ENCODE assay signal across 1 cellular context in the genomic region with DNA sequence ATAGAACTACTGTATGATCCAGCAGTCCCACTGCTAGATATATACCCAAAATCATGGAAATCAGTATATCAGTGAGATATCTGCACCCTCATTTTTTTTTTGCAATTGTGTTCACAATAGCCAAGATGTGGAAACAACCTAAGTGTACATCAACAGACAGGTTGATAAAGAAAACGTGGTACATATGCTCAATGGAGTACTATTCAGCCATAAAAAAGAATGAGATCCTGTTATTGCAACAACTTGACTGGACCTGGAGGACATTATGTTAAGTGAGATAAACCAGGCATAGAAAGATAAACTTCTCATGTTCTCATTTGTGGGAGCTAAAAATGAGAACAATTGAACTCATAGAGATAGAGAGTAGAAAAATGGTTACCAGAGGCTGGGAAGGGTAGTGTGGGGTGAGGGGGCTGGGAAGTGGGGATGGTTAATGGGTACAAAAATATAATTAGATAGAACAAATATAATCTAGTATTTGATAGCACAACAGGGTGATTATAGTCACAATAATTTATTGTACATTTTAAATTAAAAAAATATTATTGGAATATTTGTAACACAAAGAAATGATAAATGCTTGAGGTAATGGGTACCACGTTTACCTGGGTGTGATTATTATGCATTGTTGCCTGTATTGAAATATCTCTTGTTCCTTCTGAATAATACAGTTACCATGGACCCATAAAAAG.
A peak's percentile ranks its signal among the peaks of the same experiment; 100 is the strongest.
TF ChIP-seq lines count a peak whose summit lies in the region.

No MANE protein-coding gene starts in this region.

TF ChIP-seq in K562, 482 proteins besides CTCF, POLR2A, EP300 and RAD21 (continues in another document):
- TF ChIP-seq SAFB2 (IDR thresholded peaks at IDR 0.05; ENCODE audit: borderline replicate concordance, low read depth, low read length, severe bottlenecking) (no peak), HDAC1 (IDR thresholded peaks at IDR 0.05) (peak in 1 of 2 experiments; percentile 36; a peak in 1 of 4 replicates), ARHGAP35 (IDR thresholded peaks at IDR 0.05; ENCODE audit: partially characterized antibody) (no peak), ADNP (tag; IDR thresholded peaks at IDR 0.05) (peak; percentile 73), GATA2 (CRISPR knock-in tag; IDR thresholded peaks at IDR 0.05) (no peak), GATAD2B (IDR thresholded peaks at IDR 0.05; ENCODE audit: borderline replicate concordance) (peak; percentile 31; the same call in 1 of the 2 replicates), ZNF717 (CRISPR knock-in tag; IDR thresholded peaks at IDR 0.05) (no peak), ZNF436 (CRISPR knock-in tag; IDR thresholded peaks at IDR 0.05) (no peak), MYBL2 (IDR thresholded peaks at IDR 0.05; ENCODE audit: low read depth) (no peak), MYBL2 (CRISPR knock-in tag; IDR thresholded peaks at IDR 0.05; ENCODE audit: borderline replicate concordance) (no peak), DPF2 (IDR thresholded peaks at IDR 0.05) (0 out of 2 replicates have a peak, but pooled peaks have one; percentile 16), NCOA2 (IDR thresholded peaks at IDR 0.05; ENCODE audit: partially characterized antibody in 2 of 2) (no peak), CBFA2T3 (IDR thresholded peaks at IDR 0.05) (peak; percentile 39), STAT5B (CRISPR knock-in tag; IDR thresholded peaks at IDR 0.05) (no peak), ZNF408 (CRISPR knock-in tag; IDR thresholded peaks at IDR 0.05; ENCODE audit: low read depth) (no peak), UBTF (IDR thresholded peaks at IDR 0.05; ENCODE audit: borderline replicate concordance in 1 of 2, low read depth in 2 of 2, low read length in 2 of 2) (no peak), MYC (IDR thresholded peaks at IDR 0.05; ENCODE audit: low read depth, low read length) (no peak), MYC (CRISPR knock-in tag; IDR thresholded peaks at IDR 0.05; ENCODE audit: borderline replicate concordance, low read depth) (no peak), ERF (CRISPR knock-in tag; IDR thresholded peaks at IDR 0.05) (no peak), TOE1 (IDR thresholded peaks at IDR 0.05; ENCODE audit: borderline replicate concordance) (no peak), TOE1 (CRISPR knock-in tag; IDR thresholded peaks at IDR 0.05; ENCODE audit: borderline replicate concordance, low read depth) (no peak), RUNX1 (IDR thresholded peaks at IDR 0.05; ENCODE audit: low read depth) (no peak), STAT5A (IDR thresholded peaks at IDR 0.05; ENCODE audit: borderline replicate concordance, low read length) (no peak), HLTF (IDR thresholded peaks at IDR 0.05) (no peak), SMARCE1 (IDR thresholded peaks at IDR 0.05) (0 out of 2 replicates have a peak, but pooled peaks have one; percentile 12), ZNF274 (IDR thresholded peaks at IDR 0.05; ENCODE audit: borderline replicate concordance, low read depth, low read length) (no peak), ZBTB1 (CRISPR knock-in tag; IDR thresholded peaks at IDR 0.05; ENCODE audit: borderline replicate concordance, low read depth) (no peak), ATF2 (CRISPR knock-in tag; IDR thresholded peaks at IDR 0.05) (no peak), ZNF316 (IDR thresholded peaks at IDR 0.05) (no peak), THRA (IDR thresholded peaks at IDR 0.05) (no peak), SIRT6 (IDR thresholded peaks at IDR 0.05; ENCODE audit: low read depth, low read length) (no peak), CBX3 (IDR thresholded peaks at IDR 0.05; ENCODE audit: borderline replicate concordance in 1 of 2, low read length in 2 of 2) (peak in 1 of 2 experiments; percentile 15; a peak in 1 of 3 replicates), ZC3H4 (CRISPR knock-in tag; IDR thresholded peaks at IDR 0.05; ENCODE audit: borderline replicate concordance) (no peak), SMC3 (conservative IDR thresholded peaks at IDR 0.05; ENCODE audit: insufficient read depth, low read depth, low read length) (no peak), RNF219 (CRISPR knock-in tag; IDR thresholded peaks at IDR 0.05) (no peak), CHAMP1 (IDR thresholded peaks at IDR 0.05) (peak; percentile 66; the same call in 1 of the 2 replicates), ZNF184 (CRISPR knock-in tag; IDR thresholded peaks at IDR 0.05) (no peak), ZNF79 (CRISPR knock-in tag; IDR thresholded peaks at IDR 0.05; ENCODE audit: low read depth) (no peak), BCL6 (CRISPR knock-in tag; IDR thresholded peaks at IDR 0.05) (no peak), CSDE1 (IDR thresholded peaks at IDR 0.05) (peak in 1 of 2 experiments; percentile 47; a peak in 1 of 4 replicates), ZC3H11A (IDR thresholded peaks at IDR 0.05; ENCODE audit: low read depth, low read length) (no peak), NR3C1 (CRISPR knock-in tag; IDR thresholded peaks at IDR 0.05) (no peak), SMARCA5 (IDR thresholded peaks at IDR 0.05) (0 out of 2 replicates have a peak, but pooled peaks have one; percentile 58), PRPF4 (IDR thresholded peaks at IDR 0.05; ENCODE audit: insufficient read depth, low read depth, low read length, poor library complexity, severe bottlenecking) (no peak), TAF9B (IDR thresholded peaks at IDR 0.05; ENCODE audit: partially characterized antibody) (no peak), RBM22 (IDR thresholded peaks at IDR 0.05; ENCODE audit: low read depth, low read length, poor library complexity, severe bottlenecking) (no peak)
- TF ChIP-seq, protein P1, sequence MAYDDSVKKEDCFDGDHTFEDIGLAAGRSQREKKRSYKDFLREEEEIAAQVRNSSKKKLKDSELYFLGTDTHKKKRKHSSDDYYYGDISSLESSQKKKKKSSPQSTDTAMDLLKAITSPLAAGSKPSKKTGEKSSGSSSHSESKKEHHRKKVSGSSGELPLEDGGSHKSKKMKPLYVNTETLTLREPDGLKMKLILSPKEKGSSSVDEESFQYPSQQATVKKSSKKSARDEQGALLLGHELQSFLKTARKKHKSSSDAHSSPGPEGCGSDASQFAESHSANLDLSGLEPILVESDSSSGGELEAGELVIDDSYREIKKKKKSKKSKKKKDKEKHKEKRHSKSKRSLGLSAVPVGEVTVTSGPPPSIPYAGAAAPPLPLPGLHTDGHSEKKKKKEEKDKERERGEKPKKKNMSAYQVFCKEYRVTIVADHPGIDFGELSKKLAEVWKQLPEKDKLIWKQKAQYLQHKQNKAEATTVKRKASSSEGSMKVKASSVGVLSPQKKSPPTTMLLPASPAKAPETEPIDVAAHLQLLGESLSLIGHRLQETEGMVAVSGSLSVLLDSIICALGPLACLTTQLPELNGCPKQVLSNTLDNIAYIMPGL (CRISPR knock-in tag; IDR thresholded peaks at IDR 0.05) = no peak
- TF ChIP-seq, protein P2, sequence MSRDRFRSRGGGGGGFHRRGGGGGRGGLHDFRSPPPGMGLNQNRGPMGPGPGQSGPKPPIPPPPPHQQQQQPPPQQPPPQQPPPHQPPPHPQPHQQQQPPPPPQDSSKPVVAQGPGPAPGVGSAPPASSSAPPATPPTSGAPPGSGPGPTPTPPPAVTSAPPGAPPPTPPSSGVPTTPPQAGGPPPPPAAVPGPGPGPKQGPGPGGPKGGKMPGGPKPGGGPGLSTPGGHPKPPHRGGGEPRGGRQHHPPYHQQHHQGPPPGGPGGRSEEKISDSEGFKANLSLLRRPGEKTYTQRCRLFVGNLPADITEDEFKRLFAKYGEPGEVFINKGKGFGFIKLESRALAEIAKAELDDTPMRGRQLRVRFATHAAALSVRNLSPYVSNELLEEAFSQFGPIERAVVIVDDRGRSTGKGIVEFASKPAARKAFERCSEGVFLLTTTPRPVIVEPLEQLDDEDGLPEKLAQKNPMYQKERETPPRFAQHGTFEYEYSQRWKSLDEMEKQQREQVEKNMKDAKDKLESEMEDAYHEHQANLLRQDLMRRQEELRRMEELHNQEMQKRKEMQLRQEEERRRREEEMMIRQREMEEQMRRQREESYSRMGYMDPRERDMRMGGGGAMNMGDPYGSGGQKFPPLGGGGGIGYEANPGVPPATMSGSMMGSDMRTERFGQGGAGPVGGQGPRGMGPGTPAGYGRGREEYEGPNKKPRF (IDR thresholded peaks at IDR 0.05; ENCODE audit: low read depth, low read length) = no peak
- TF ChIP-seq, protein P3, sequence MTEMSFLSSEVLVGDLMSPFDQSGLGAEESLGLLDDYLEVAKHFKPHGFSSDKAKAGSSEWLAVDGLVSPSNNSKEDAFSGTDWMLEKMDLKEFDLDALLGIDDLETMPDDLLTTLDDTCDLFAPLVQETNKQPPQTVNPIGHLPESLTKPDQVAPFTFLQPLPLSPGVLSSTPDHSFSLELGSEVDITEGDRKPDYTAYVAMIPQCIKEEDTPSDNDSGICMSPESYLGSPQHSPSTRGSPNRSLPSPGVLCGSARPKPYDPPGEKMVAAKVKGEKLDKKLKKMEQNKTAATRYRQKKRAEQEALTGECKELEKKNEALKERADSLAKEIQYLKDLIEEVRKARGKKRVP (CRISPR knock-in tag; IDR thresholded peaks at IDR 0.05) = no peak
- TF ChIP-seq, protein P4, sequence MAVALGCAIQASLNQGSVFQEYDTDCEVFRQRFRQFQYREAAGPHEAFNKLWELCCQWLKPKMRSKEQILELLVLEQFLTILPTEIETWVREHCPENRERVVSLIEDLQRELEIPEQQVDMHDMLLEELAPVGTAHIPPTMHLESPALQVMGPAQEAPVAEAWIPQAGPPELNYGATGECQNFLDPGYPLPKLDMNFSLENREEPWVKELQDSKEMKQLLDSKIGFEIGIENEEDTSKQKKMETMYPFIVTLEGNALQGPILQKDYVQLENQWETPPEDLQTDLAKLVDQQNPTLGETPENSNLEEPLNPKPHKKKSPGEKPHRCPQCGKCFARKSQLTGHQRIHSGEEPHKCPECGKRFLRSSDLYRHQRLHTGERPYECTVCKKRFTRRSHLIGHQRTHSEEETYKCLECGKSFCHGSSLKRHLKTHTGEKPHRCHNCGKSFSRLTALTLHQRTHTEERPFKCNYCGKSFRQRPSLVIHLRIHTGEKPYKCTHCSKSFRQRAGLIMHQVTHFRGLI (CRISPR knock-in tag; IDR thresholded peaks at IDR 0.05) = no peak
